In genomic region chr1:116375884-116376733, GRCh38 we compare ENCODE assay signal across 1 cellular context.
TF ChIP-seq lines count a peak whose summit lies in the region.

No MANE protein-coding gene starts in this region.

TF ChIP-seq in HEK293, 187 proteins besides CTCF, POLR2A, EP300 and RAD21 (continued from another document and continues in another):
- TF ChIP-seq ZNF280C (tag by site-specific recombination; IDR thresholded peaks at IDR 0.05) (no peak), ZNF19 (tag by site-specific recombination; IDR thresholded peaks at IDR 0.05; ENCODE audit: low read depth) (no peak), ZNF184 (tag by site-specific recombination; IDR thresholded peaks at IDR 0.05) (no peak), ATF2 (tag by site-specific recombination; IDR thresholded peaks at IDR 0.05; ENCODE audit: low read depth) (no peak), HIC1 (tag by site-specific recombination; IDR thresholded peaks at IDR 0.05) (0 out of 2 replicates have a peak, but pooled peaks have one; percentile 45), BCL11B (tag by site-specific recombination; IDR thresholded peaks at IDR 0.05; ENCODE audit: low read depth) (no peak), ZNF239 (tag by site-specific recombination; IDR thresholded peaks at IDR 0.05) (no peak), ELK4 (IDR thresholded peaks at IDR 0.05; ENCODE audit: borderline replicate concordance, low read depth, low read length) (no peak), SETDB1 (IDR thresholded peaks at IDR 0.05; ENCODE audit: insufficient read length, low read length) (no peak), ZNF501 (tag by site-specific recombination; IDR thresholded peaks at IDR 0.05) (no peak), ZBTB44 (tag by site-specific recombination; IDR thresholded peaks at IDR 0.05) (no peak), ZXDB (tag by site-specific recombination; IDR thresholded peaks at IDR 0.05) (no peak), ZNF76 (tag by site-specific recombination; IDR thresholded peaks at IDR 0.05; ENCODE audit: borderline replicate concordance, low read depth) (no peak), SP7 (tag by site-specific recombination; IDR thresholded peaks at IDR 0.05) (peak; percentile 79), ZNF24 (tag by site-specific recombination; IDR thresholded peaks at IDR 0.05) (no peak), SP2 (tag by site-specific recombination; IDR thresholded peaks at IDR 0.05) (peak; percentile 50), HOXC10 (CRISPR knock-in tag; IDR thresholded peaks at IDR 0.05) (no peak), PRDM1 (tag by site-specific recombination; IDR thresholded peaks at IDR 0.05) (peak; percentile 77), ZNF112 (tag by site-specific recombination; IDR thresholded peaks at IDR 0.05) (no peak), BCL6B (tag by site-specific recombination; IDR thresholded peaks at IDR 0.05) (no peak), PATZ1 (tag by site-specific recombination; IDR thresholded peaks at IDR 0.05) (0 out of 2 replicates have a peak, but pooled peaks have one; percentile 54), ZFHX2 (tag by site-specific recombination; conservative IDR thresholded peaks at IDR 0.05) (0 out of 2 replicates have a peak, but pooled peaks have one; percentile 26), ZSCAN5A (tag by site-specific recombination; IDR thresholded peaks at IDR 0.05) (no peak), ZNF423 (tag by site-specific recombination; IDR thresholded peaks at IDR 0.05) (no peak), OSR2 (tag by site-specific recombination; IDR thresholded peaks at IDR 0.05) (no peak), ZNF514 (tag by site-specific recombination; IDR thresholded peaks at IDR 0.05) (no peak), ZNF132 (tag by site-specific recombination; IDR thresholded peaks at IDR 0.05; ENCODE audit: borderline replicate concordance) (no peak), REPIN1 (tag by site-specific recombination; IDR thresholded peaks at IDR 0.05; ENCODE audit: low read depth) (no peak), ZNF121 (tag by site-specific recombination; IDR thresholded peaks at IDR 0.05) (no peak), TSHZ1 (tag by site-specific recombination; IDR thresholded peaks at IDR 0.05; ENCODE audit: borderline replicate concordance) (no peak), IKZF3 (tag by site-specific recombination; IDR thresholded peaks at IDR 0.05) (0 out of 2 replicates have a peak, but pooled peaks have one; percentile 59), PRDM2 (tag by site-specific recombination; IDR thresholded peaks at IDR 0.05; ENCODE audit: borderline replicate concordance) (no peak)
